23 cellular contexts compared by ENCODE assay signal in the genomic region with DNA sequence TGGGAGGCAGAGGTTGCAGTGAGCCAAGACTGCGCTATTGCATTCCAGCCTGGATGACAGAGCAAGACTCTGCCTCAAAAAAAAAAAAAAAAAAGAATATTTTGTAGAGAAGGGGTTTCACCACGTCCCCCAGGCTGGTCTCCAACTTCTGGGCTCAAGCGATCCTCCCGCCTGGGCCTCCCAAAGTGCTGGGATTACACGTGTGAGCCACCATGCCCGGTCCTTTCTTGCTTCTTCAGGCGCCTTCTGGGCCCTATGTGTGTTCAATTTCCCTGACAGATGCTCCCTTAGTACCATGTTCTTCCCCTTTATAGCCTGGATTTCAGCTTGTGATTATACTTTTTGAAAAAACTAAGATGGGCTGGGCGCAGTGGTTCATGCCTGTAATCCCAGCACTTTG. TPM values are rescaled to one million over a fixed set of nuclear protein-coding genes. Genes with fewer than 3 reads are reported as not detected.
DNase-seq lines count a peak whose midpoint lies in the region; ATAC-seq and TF ChIP-seq lines count a peak whose summit lies in the region.
"Had no signal": no experiment of that assay in that cellular context is flagged by ENCODE, and none has a peak within 500 bp of the region (broad histone marks: within the 10 kb centered on the region; RNA-seq: fewer than 3 reads in every experiment).

No MANE protein-coding gene starts in this region.

- H3K4me3 ChIP-seq in BLaER1 treated with 17β-estradiol and CSF1 and Interleukin-3, amounts not matched to agents 10 nM and 100 nM, result no peak overlapping the region
- no peak overlapping the region for H3K4me3 ChIP-seq in CD8-positive, alpha-beta T cell (ENCODE audit: low read depth, low read length)
- H3K4me3 ChIP-seq in right cardiac atrium (ENCODE audit: low read length) (no peak overlapping the region), gastrocnemius medialis (no peak overlapping the region)
- H3K4me3 ChIP-seq: left lung, stomach, transverse colon had no signal

- H3K36me3 Mint-ChIP-seq in CD8-positive, alpha-beta T cell, result peaks cover 7% of the 10 kb centered on the region
- peaks cover under 1 to 3% of the 10 kb centered on the region in 2 donors for H3K36me3 Mint-ChIP-seq in stimulated activated naive B cell treated with anti-CD40 and anti-IgM and Interleukin-4, amounts not matched to agents 10 μg/mL and 1 μg/mL and 100 μg/mL, for 72 hours
- H3K36me3 Mint-ChIP-seq: activated naive CD8-positive, alpha-beta T cell had no signal

- POLR2A ChIA-PET in CD8-positive, alpha-beta T cell (lab: Charles Lee), result interaction anchor here (0.7 to 18.1 kb wide), 9 partner anchors 8 to 98 kb away, joined by 3 to 1192 read pairs (median 10); partner anchors contain the start of gene ZFP36L2

- no peak for TF ChIP-seq POLR2A in gastrocnemius medialis (IDR thresholded peaks at IDR 0.05)

- peaks cover 73 to 100% (median 94%) of the 10 kb centered on the region in 10 experiments for H3K4me1 ChIP-seq in BLaER1 treated with 17β-estradiol and CSF1 and Interleukin-3, amounts not matched to agents 10 nM and 100 nM
- peaks cover 52% of the 10 kb centered on the region for H3K4me1 ChIP-seq in CD8-positive, alpha-beta T cell (ENCODE audit: insufficient read depth, low read length)
- peaks cover 17% of the 10 kb centered on the region for H3K4me1 ChIP-seq in right cardiac atrium (ENCODE audit: control insufficient read depth, insufficient read depth, low read length)
- peaks cover 52 to 56% of the 10 kb centered on the region in 2 donors for H3K4me1 ChIP-seq in gastrocnemius medialis

- in situ Hi-C loops in gastrocnemius medialis (cut with MboI; ENCODE audit: low sequenced_read_pairs in 4 of 4), result loop anchor here in 1 of 4 donors (5.0 kb wide), 1 partner anchor 39 kb away; no protein-coding TSS in a partner anchor

- CTCF ChIA-PET in CD8-positive, alpha-beta T cell (lab: Charles Lee), result interaction anchor here (1.2 to 22.9 kb wide), 5 partner anchors 12 to 88 kb away, joined by 4 to 666 read pairs (median 83); partner anchors contain the start of gene ZFP36L2

- peak overlapping the region in 9 of 11 experiments; percentile 29 to 96 (median 89); a peak in 11 of 22 replicates for H3K4me2 ChIP-seq in BLaER1 treated with 17β-estradiol and CSF1 and Interleukin-3, amounts not matched to agents 10 nM and 100 nM
- H3K4me2 ChIP-seq: SK-N-SH had no signal

- no peak overlapping the region for H3K4me3 Mint-ChIP-seq in CD8-positive, alpha-beta T cell
- no peak overlapping the region for H3K4me3 Mint-ChIP-seq in stimulated activated naive B cell treated with anti-CD40 and anti-IgM and Interleukin-4, amounts not matched to agents 10 μg/mL and 1 μg/mL and 100 μg/mL, for 72 hours
- H3K4me3 Mint-ChIP-seq: activated naive CD8-positive, alpha-beta T cell; activated T-helper 1 cell treated with anti-CD3 and anti-CD28 coated beads, Interleukin-12 subunit alpha, Interleukin-12 subunit beta, Interleukin-2, Interleukin-4 antibody, amounts not matched to agents 30 ng/mL and 10 ng/mL and 1 ng/mL, durations not matched to agents 14 hours and 24 hours and 36 hours; central memory CD8-positive, alpha-beta T cell had no signal

- H3K36me3 ChIP-seq in BLaER1 treated with 17β-estradiol and CSF1 and Interleukin-3, amounts not matched to agents 10 nM and 100 nM, result peaks cover 0 to 3% (median 0%) of the 10 kb centered on the region in 11 experiments; a peak in 4 of 22 replicates
- H3K36me3 ChIP-seq in CD8-positive, alpha-beta T cell (ENCODE audit: insufficient read depth, low read length), result no peaks in the 10 kb centered on the region
- no peaks in the 10 kb centered on the region for H3K36me3 ChIP-seq in gastrocnemius medialis
- H3K36me3 ChIP-seq: left lung, stomach, transverse colon had no signal

- DNase-seq in CD8-positive, alpha-beta T cell, result no peak
- DNase-seq in right cardiac atrium (peak in 1 of 3 donors; percentile 6), gastrocnemius medialis (no peak), pons (ENCODE audit: low spot score) (no peak)
- DNase-seq in activated effector memory CD4-positive, alpha-beta T cell treated with anti-CD3 and anti-CD28 coated beads, Interleukin-2, amount 50 U/mL, for 16 hours, result no peak
- no peak for DNase-seq in stimulated activated naive B cell treated with anti-CD40 and anti-IgM and Interleukin-4, amounts not matched to agents 10 μg/mL and 1 μg/mL and 100 μg/mL, for 72 hours
- DNase-seq: activated CD4-positive, alpha-beta T cell treated with anti-CD3 and anti-CD28 coated beads for 4 hours; hypothalamus; left lung; naive B cell; NCI-H146; NCI-H446 treated with DMSO at 0.1 percent for 48 hours; RPMI8226; SK-N-SH; small intestine; stimulated activated CD4-positive, alpha-beta T cell treated with anti-CD3 and anti-CD28 coated beads, Interleukin-1b, Interleukin-23, amount 100 ng/mL, for 48 hours; stimulated activated CD8-positive, alpha-beta memory T cell treated with anti-CD3 and anti-CD28 coated beads, Interleukin-4, amount 100 ng/mL, for 48 hours; stomach; transverse colon had no signal

- WGBS in right cardiac atrium, result 93% methylated on average over 8 of the region's 8 CpGs

- no peak for ATAC-seq in CD8-positive, alpha-beta T cell
- ATAC-seq in right cardiac atrium (no peak), gastrocnemius medialis (no peak)
- ATAC-seq in stimulated activated naive B cell treated with anti-CD40 and anti-IgM and Interleukin-4, amounts not matched to agents 10 μg/mL and 1 μg/mL and 100 μg/mL, for 72 hours (replicated peaks), result no peak
- ATAC-seq: left lung had no signal

- intact Hi-C loops in CD8-positive, alpha-beta T cell (cut with DNase I, micrococcal nuclease), result loop anchor here in 1 of 2 experiments (1.0 kb wide), 1 partner anchor 19 kb away; no protein-coding TSS in a partner anchor
- intact Hi-C loops in right cardiac atrium (cut with DNase I) (loop anchor here in 2 of 4 donors (5.0 to 10.0 kb wide), 2 partner anchors 52 to 54 kb away; no protein-coding TSS in a partner anchor), gastrocnemius medialis (cut with DNase I; ENCODE audit: low total_unique reads) (no loop called here)

- peak overlapping the region in 1 of 11 experiments; percentile 4; a peak in 2 of 22 replicates for H3K9ac ChIP-seq in BLaER1 treated with 17β-estradiol and CSF1 and Interleukin-3, amounts not matched to agents 10 nM and 100 nM
- H3K9ac ChIP-seq: SK-N-SH had no signal

- H3K9me3 ChIP-seq in BLaER1 treated with 17β-estradiol and CSF1 and Interleukin-3, amounts not matched to agents 10 nM and 100 nM (replicated peaks in 1 of 11), result no peaks in the 10 kb centered on the region
- no peaks in the 10 kb centered on the region for H3K9me3 ChIP-seq in CD8-positive, alpha-beta T cell (ENCODE audit: low read length)
- H3K9me3 ChIP-seq in right cardiac atrium (ENCODE audit: control insufficient read depth, low read length) (no peaks in the 10 kb centered on the region), gastrocnemius medialis (no peaks in the 10 kb centered on the region)
- H3K9me3 ChIP-seq: left lung, SK-N-SH, stomach, transverse colon had no signal

- peak overlapping the region in 6 of 11 experiments; percentile 35 to 100 (median 98); a peak in 9 of 22 replicates for H3K27ac ChIP-seq in BLaER1 treated with 17β-estradiol and CSF1 and Interleukin-3, amounts not matched to agents 10 nM and 100 nM
- H3K27ac ChIP-seq in CD8-positive, alpha-beta T cell (ENCODE audit: low read depth, low read length), result no peak overlapping the region
- H3K27ac ChIP-seq in right cardiac atrium (ENCODE audit: low read length) (peak overlapping the region; percentile 15), gastrocnemius medialis (peak overlapping the region; percentile 75 to 100 (median 100))

- H4K20me1 ChIP-seq in BLaER1 treated with 17β-estradiol and CSF1 and Interleukin-3, amounts not matched to agents 10 nM and 100 nM, result peaks cover 0 to 15% (median 1%) of the 10 kb centered on the region in 11 experiments; a peak in 11 of 22 replicates

- H3K27ac Mint-ChIP-seq in CD8-positive, alpha-beta T cell, result peak overlapping the region; percentile 69
- no peak overlapping the region for H3K27ac Mint-ChIP-seq in stimulated activated naive B cell treated with anti-CD40 and anti-IgM and Interleukin-4, amounts not matched to agents 10 μg/mL and 1 μg/mL and 100 μg/mL, for 72 hours
- H3K27ac Mint-ChIP-seq: activated T-helper 1 cell treated with anti-CD3 and anti-CD28 coated beads, Interleukin-12 subunit alpha, Interleukin-12 subunit beta, Interleukin-2, Interleukin-4 antibody, amounts not matched to agents 30 ng/mL and 10 ng/mL and 1 ng/mL, durations not matched to agents 14 hours and 24 hours and 36 hours had no signal

- peaks cover 59% of the 10 kb centered on the region for H3K4me1 Mint-ChIP-seq in CD8-positive, alpha-beta T cell (ENCODE audit: low read depth)
- peaks cover 35 to 57% of the 10 kb centered on the region in 2 donors for H3K4me1 Mint-ChIP-seq in stimulated activated naive B cell treated with anti-CD40 and anti-IgM and Interleukin-4, amounts not matched to agents 10 μg/mL and 1 μg/mL and 100 μg/mL, for 72 hours

- no peaks in the 10 kb centered on the region for H3K9me3 Mint-ChIP-seq in CD8-positive, alpha-beta T cell
- H3K9me3 Mint-ChIP-seq in stimulated activated naive B cell treated with anti-CD40 and anti-IgM and Interleukin-4, amounts not matched to agents 10 μg/mL and 1 μg/mL and 100 μg/mL, for 72 hours, result no peaks in the 10 kb centered on the region
- H3K9me3 Mint-ChIP-seq: activated T-helper 1 cell treated with anti-CD3 and anti-CD28 coated beads, Interleukin-12 subunit alpha, Interleukin-12 subunit beta, Interleukin-2, Interleukin-4 antibody, amounts not matched to agents 30 ng/mL and 10 ng/mL and 1 ng/mL, durations not matched to agents 14 hours and 24 hours and 36 hours; central memory CD8-positive, alpha-beta T cell had no signal

- H3K27me3 Mint-ChIP-seq in CD8-positive, alpha-beta T cell (ENCODE audit: low read depth), result no peaks in the 10 kb centered on the region
- no peaks in the 10 kb centered on the region for H3K27me3 Mint-ChIP-seq in stimulated activated naive B cell treated with anti-CD40 and anti-IgM and Interleukin-4, amounts not matched to agents 10 μg/mL and 1 μg/mL and 100 μg/mL, for 72 hours
- H3K27me3 Mint-ChIP-seq: activated naive CD8-positive, alpha-beta T cell; central memory CD8-positive, alpha-beta T cell; naive B cell had no signal

- no peak for TF ChIP-seq CTCF in CD8-positive, alpha-beta T cell (IDR thresholded peaks at IDR 0.05)
- TF ChIP-seq CTCF in gastrocnemius medialis (IDR thresholded peaks at IDR 0.05 in 4 of 5, conservative IDR thresholded peaks at IDR 0.05 in 1 of 5), result no peak

- H3K27me3 ChIP-seq in BLaER1 treated with 17β-estradiol and CSF1 and Interleukin-3, amounts not matched to agents 10 nM and 100 nM, result no peaks in the 10 kb centered on the region
- no peaks in the 10 kb centered on the region for H3K27me3 ChIP-seq in CD8-positive, alpha-beta T cell (ENCODE audit: insufficient read depth, low read length)
- H3K27me3 ChIP-seq in right cardiac atrium (ENCODE audit: control insufficient read depth, insufficient read depth) (no peaks in the 10 kb centered on the region), gastrocnemius medialis (no peaks in the 10 kb centered on the region)
- H3K27me3 ChIP-seq: left lung, stomach, transverse colon had no signal

RNA-seq across cellular contexts. Expression of gene ZFP36L2, which starts 9.8 kb away (rescaled TPM):
- 1,000 to 10,000 TPM; 1,270 to 1,311 TPM for total RNA-seq in CD8-positive, alpha-beta T cell
- total RNA-seq in right cardiac atrium, result 10 to 100 TPM; 62.1 to 73.0 (median 68.1) TPM
- polyA plus RNA-seq in right cardiac atrium, result 40.3 TPM
- 10 to 100 TPM; 15.5 to 58.6 (median 44.8) TPM for total RNA-seq in gastrocnemius medialis

Comparison
In these comparisons a context has a peak if more than half of its experiments do, and no peak if none do; other contexts are left out.
1. RNA of gene ZFP36L2, which starts 9.8 kb away (total RNA-seq): 1,270 to 1,311 TPM in CD8-positive, alpha-beta T cell; 62.1 to 73.0 TPM in right cardiac atrium and 15.5 to 58.6 TPM in gastrocnemius medialis; every median in the first group is over 10 times any median in the second.